Comparison of ENCODE assay signal across 1 cellular context in the genomic region with DNA sequence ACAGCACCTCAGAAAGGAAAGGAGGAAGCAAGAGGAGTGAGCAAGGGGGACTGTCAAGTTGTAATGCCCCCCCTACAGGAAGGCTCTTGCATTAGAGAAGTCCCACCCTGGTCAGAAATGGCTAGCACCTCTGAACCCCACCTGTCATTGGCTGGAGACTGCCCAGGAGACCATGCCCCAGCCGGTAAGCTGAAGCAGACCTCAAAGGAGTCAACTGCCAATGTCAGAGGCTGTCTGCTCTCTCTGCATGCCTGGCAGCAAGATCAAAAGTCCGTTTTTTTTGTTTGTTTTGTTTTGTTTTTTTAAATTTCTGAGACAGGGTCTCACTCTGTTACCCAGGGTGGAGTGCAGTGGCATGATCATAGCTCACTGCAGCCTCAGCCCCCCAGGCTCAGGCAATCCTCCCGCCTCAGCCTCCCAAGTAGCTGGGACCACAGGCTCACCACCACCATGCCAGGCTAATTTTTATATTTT.
TF ChIP-seq lines count a peak whose summit lies in the region.

No MANE protein-coding gene starts in this region.

TF ChIP-seq in K562, 482 proteins besides CTCF, POLR2A, EP300 and RAD21 (continued from another document):
- TF ChIP-seq, protein P1, sequence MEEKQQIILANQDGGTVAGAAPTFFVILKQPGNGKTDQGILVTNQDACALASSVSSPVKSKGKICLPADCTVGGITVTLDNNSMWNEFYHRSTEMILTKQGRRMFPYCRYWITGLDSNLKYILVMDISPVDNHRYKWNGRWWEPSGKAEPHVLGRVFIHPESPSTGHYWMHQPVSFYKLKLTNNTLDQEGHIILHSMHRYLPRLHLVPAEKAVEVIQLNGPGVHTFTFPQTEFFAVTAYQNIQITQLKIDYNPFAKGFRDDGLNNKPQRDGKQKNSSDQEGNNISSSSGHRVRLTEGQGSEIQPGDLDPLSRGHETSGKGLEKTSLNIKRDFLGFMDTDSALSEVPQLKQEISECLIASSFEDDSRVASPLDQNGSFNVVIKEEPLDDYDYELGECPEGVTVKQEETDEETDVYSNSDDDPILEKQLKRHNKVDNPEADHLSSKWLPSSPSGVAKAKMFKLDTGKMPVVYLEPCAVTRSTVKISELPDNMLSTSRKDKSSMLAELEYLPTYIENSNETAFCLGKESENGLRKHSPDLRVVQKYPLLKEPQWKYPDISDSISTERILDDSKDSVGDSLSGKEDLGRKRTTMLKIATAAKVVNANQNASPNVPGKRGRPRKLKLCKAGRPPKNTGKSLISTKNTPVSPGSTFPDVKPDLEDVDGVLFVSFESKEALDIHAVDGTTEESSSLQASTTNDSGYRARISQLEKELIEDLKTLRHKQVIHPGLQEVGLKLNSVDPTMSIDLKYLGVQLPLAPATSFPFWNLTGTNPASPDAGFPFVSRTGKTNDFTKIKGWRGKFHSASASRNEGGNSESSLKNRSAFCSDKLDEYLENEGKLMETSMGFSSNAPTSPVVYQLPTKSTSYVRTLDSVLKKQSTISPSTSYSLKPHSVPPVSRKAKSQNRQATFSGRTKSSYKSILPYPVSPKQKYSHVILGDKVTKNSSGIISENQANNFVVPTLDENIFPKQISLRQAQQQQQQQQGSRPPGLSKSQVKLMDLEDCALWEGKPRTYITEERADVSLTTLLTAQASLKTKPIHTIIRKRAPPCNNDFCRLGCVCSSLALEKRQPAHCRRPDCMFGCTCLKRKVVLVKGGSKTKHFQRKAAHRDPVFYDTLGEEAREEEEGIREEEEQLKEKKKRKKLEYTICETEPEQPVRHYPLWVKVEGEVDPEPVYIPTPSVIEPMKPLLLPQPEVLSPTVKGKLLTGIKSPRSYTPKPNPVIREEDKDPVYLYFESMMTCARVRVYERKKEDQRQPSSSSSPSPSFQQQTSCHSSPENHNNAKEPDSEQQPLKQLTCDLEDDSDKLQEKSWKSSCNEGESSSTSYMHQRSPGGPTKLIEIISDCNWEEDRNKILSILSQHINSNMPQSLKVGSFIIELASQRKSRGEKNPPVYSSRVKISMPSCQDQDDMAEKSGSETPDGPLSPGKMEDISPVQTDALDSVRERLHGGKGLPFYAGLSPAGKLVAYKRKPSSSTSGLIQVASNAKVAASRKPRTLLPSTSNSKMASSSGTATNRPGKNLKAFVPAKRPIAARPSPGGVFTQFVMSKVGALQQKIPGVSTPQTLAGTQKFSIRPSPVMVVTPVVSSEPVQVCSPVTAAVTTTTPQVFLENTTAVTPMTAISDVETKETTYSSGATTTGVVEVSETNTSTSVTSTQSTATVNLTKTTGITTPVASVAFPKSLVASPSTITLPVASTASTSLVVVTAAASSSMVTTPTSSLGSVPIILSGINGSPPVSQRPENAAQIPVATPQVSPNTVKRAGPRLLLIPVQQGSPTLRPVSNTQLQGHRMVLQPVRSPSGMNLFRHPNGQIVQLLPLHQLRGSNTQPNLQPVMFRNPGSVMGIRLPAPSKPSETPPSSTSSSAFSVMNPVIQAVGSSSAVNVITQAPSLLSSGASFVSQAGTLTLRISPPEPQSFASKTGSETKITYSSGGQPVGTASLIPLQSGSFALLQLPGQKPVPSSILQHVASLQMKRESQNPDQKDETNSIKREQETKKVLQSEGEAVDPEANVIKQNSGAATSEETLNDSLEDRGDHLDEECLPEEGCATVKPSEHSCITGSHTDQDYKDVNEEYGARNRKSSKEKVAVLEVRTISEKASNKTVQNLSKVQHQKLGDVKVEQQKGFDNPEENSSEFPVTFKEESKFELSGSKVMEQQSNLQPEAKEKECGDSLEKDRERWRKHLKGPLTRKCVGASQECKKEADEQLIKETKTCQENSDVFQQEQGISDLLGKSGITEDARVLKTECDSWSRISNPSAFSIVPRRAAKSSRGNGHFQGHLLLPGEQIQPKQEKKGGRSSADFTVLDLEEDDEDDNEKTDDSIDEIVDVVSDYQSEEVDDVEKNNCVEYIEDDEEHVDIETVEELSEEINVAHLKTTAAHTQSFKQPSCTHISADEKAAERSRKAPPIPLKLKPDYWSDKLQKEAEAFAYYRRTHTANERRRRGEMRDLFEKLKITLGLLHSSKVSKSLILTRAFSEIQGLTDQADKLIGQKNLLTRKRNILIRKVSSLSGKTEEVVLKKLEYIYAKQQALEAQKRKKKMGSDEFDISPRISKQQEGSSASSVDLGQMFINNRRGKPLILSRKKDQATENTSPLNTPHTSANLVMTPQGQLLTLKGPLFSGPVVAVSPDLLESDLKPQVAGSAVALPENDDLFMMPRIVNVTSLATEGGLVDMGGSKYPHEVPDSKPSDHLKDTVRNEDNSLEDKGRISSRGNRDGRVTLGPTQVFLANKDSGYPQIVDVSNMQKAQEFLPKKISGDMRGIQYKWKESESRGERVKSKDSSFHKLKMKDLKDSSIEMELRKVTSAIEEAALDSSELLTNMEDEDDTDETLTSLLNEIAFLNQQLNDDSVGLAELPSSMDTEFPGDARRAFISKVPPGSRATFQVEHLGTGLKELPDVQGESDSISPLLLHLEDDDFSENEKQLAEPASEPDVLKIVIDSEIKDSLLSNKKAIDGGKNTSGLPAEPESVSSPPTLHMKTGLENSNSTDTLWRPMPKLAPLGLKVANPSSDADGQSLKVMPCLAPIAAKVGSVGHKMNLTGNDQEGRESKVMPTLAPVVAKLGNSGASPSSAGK (IDR thresholded peaks at IDR 0.05): no peak
- TF ChIP-seq TAL1 (IDR thresholded peaks at IDR 0.05) (no peak), NELFE (IDR thresholded peaks at IDR 0.05; ENCODE audit: insufficient read depth, insufficient read length) (no peak), ZNF76 (CRISPR knock-in tag; IDR thresholded peaks at IDR 0.05; ENCODE audit: borderline replicate concordance) (no peak), NEUROD1 (IDR thresholded peaks at IDR 0.05; ENCODE audit: borderline replicate concordance, low read depth, low read length, partially characterized antibody) (no peak), SIN3B (IDR thresholded peaks at IDR 0.05; ENCODE audit: low read depth) (no peak), ZNF695 (CRISPR knock-in tag; IDR thresholded peaks at IDR 0.05) (no peak), NCOA6 (IDR thresholded peaks at IDR 0.05) (no peak), ZBTB7A (IDR thresholded peaks at IDR 0.05; ENCODE audit: borderline replicate concordance, control insufficient read depth, low read depth, low read length) (peak; percentile 48; the same call in 1 of the 2 replicates)
- TF ChIP-seq, protein P2, sequence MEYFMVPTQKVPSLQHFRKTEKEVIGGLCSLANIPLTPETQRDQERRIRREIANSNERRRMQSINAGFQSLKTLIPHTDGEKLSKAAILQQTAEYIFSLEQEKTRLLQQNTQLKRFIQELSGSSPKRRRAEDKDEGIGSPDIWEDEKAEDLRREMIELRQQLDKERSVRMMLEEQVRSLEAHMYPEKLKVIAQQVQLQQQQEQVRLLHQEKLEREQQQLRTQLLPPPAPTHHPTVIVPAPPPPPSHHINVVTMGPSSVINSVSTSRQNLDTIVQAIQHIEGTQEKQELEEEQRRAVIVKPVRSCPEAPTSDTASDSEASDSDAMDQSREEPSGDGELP (CRISPR knock-in tag; IDR thresholded peaks at IDR 0.05; ENCODE audit: borderline replicate concordance): no peak
- TF ChIP-seq, protein P3, sequence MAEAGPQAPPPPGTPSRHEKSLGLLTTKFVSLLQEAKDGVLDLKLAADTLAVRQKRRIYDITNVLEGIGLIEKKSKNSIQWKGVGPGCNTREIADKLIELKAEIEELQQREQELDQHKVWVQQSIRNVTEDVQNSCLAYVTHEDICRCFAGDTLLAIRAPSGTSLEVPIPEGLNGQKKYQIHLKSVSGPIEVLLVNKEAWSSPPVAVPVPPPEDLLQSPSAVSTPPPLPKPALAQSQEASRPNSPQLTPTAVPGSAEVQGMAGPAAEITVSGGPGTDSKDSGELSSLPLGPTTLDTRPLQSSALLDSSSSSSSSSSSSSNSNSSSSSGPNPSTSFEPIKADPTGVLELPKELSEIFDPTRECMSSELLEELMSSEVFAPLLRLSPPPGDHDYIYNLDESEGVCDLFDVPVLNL (CRISPR knock-in tag; IDR thresholded peaks at IDR 0.05; ENCODE audit: low read depth): no peak
- TF ChIP-seq, protein P4, sequence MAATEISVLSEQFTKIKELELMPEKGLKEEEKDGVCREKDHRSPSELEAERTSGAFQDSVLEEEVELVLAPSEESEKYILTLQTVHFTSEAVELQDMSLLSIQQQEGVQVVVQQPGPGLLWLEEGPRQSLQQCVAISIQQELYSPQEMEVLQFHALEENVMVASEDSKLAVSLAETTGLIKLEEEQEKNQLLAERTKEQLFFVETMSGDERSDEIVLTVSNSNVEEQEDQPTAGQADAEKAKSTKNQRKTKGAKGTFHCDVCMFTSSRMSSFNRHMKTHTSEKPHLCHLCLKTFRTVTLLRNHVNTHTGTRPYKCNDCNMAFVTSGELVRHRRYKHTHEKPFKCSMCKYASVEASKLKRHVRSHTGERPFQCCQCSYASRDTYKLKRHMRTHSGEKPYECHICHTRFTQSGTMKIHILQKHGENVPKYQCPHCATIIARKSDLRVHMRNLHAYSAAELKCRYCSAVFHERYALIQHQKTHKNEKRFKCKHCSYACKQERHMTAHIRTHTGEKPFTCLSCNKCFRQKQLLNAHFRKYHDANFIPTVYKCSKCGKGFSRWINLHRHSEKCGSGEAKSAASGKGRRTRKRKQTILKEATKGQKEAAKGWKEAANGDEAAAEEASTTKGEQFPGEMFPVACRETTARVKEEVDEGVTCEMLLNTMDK (IDR thresholded peaks at IDR 0.05; ENCODE audit: borderline replicate concordance, insufficient read depth, low read depth, low read length, poor library complexity, severe bottlenecking): peak; percentile 74
- TF ChIP-seq, protein P5, sequence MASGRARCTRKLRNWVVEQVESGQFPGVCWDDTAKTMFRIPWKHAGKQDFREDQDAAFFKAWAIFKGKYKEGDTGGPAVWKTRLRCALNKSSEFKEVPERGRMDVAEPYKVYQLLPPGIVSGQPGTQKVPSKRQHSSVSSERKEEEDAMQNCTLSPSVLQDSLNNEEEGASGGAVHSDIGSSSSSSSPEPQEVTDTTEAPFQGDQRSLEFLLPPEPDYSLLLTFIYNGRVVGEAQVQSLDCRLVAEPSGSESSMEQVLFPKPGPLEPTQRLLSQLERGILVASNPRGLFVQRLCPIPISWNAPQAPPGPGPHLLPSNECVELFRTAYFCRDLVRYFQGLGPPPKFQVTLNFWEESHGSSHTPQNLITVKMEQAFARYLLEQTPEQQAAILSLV (tag; IDR thresholded peaks at IDR 0.05): no peak
